Comparison of ENCODE assay signal across 1 cellular context in genomic region chr7:139180700-139181311, GRCh38.
TF ChIP-seq lines count a peak whose summit lies in the region.

No MANE protein-coding gene starts in this region.

TF ChIP-seq in WTC11, 78 proteins besides CTCF, POLR2A, EP300 and RAD21 (continued from another document):
- no peak for TF ChIP-seq ZNF512 (CRISPR knock-in tag; IDR thresholded peaks at IDR 0.05; ENCODE audit: borderline replicate concordance)
- TF ChIP-seq SP1 (CRISPR knock-in tag; conservative IDR thresholded peaks at IDR 0.05) = no peak
- TF ChIP-seq, protein P1, sequence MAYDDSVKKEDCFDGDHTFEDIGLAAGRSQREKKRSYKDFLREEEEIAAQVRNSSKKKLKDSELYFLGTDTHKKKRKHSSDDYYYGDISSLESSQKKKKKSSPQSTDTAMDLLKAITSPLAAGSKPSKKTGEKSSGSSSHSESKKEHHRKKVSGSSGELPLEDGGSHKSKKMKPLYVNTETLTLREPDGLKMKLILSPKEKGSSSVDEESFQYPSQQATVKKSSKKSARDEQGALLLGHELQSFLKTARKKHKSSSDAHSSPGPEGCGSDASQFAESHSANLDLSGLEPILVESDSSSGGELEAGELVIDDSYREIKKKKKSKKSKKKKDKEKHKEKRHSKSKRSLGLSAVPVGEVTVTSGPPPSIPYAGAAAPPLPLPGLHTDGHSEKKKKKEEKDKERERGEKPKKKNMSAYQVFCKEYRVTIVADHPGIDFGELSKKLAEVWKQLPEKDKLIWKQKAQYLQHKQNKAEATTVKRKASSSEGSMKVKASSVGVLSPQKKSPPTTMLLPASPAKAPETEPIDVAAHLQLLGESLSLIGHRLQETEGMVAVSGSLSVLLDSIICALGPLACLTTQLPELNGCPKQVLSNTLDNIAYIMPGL (CRISPR knock-in tag; IDR thresholded peaks at IDR 0.05) = no peak
- no peak for TF ChIP-seq PRRX2 (CRISPR knock-in tag; IDR thresholded peaks at IDR 0.05)
- TF ChIP-seq, protein P2, sequence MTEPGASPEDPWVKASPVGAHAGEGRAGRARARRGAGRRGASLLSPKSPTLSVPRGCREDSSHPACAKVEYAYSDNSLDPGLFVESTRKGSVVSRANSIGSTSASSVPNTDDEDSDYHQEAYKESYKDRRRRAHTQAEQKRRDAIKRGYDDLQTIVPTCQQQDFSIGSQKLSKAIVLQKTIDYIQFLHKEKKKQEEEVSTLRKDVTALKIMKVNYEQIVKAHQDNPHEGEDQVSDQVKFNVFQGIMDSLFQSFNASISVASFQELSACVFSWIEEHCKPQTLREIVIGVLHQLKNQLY (CRISPR knock-in tag; IDR thresholded peaks at IDR 0.05) = no peak
- TF ChIP-seq NFATC4 (CRISPR knock-in tag; IDR thresholded peaks at IDR 0.05) = no peak
- TF ChIP-seq MYBL2 (CRISPR knock-in tag; IDR thresholded peaks at IDR 0.05) = no peak
- no peak for TF ChIP-seq ZBTB21 (CRISPR knock-in tag; IDR thresholded peaks at IDR 0.05; ENCODE audit: borderline replicate concordance)
